ENCODE assay signal across 3 cellular contexts in genomic region chr15:38954090-38954489, GRCh38.
TF ChIP-seq lines count a peak whose summit lies in the region.

No MANE protein-coding gene starts in this region.

TF ChIP-seq in IMR-90, 13 proteins besides CTCF, POLR2A, EP300 and RAD21:
- TF ChIP-seq RCOR1 (IDR thresholded peaks at IDR 0.05; ENCODE audit: insufficient replicate concordance, low read length) (no peak), CHD1 (IDR thresholded peaks at IDR 0.05; ENCODE audit: low read depth, low read length) (no peak), MAZ (IDR thresholded peaks at IDR 0.05; ENCODE audit: borderline replicate concordance, low read depth, low read length) (no peak), MXI1 (IDR thresholded peaks at IDR 0.05; ENCODE audit: borderline replicate concordance, low read depth, low read length) (no peak), SMC3 (IDR thresholded peaks at IDR 0.05; ENCODE audit: low read depth, low read length) (no peak), CEBPB (IDR thresholded peaks at IDR 0.05; ENCODE audit: low read depth, low read length) (no peak), BHLHE40 (IDR thresholded peaks at IDR 0.05; ENCODE audit: low read depth, low read length) (no peak), RFX5 (IDR thresholded peaks at IDR 0.05; ENCODE audit: low read depth, low read length) (no peak), FOS (IDR thresholded peaks at IDR 0.05; ENCODE audit: low read depth, low read length) (no peak), ELK1 (IDR thresholded peaks at IDR 0.05; ENCODE audit: borderline replicate concordance, low read depth, low read length) (no peak), NFE2L2 (IDR thresholded peaks at IDR 0.05; ENCODE audit: low read depth, low read length) (no peak), MAFK (IDR thresholded peaks at IDR 0.05; ENCODE audit: low read depth, low read length) (no peak), USF2 (IDR thresholded peaks at IDR 0.05; ENCODE audit: low read depth, low read length) (no peak)

TF ChIP-seq in SK-N-SH, 30 proteins besides CTCF, POLR2A, EP300 and RAD21:
- TF ChIP-seq MAX (IDR thresholded peaks at IDR 0.05; ENCODE audit: low read depth) (no peak), GATA2 (CRISPR knock-in tag; IDR thresholded peaks at IDR 0.05) (no peak), USF1 (IDR thresholded peaks at IDR 0.05; ENCODE audit: borderline replicate concordance, low read depth) (no peak), JUND (IDR thresholded peaks at IDR 0.05) (0 out of 2 replicates have a peak, but pooled peaks have one; percentile 4), NFIC (IDR thresholded peaks at IDR 0.05; ENCODE audit: borderline replicate concordance) (peak; percentile 40; the same call in 1 of the 2 replicates), PBX3 (IDR thresholded peaks at IDR 0.05) (no peak), TCF12 (IDR thresholded peaks at IDR 0.05) (peak; percentile 79), TEAD4 (IDR thresholded peaks at IDR 0.05; ENCODE audit: borderline replicate concordance, insufficient read depth) (no peak), EZH2phosphoT487 (IDR thresholded peaks at IDR 0.05; ENCODE audit: borderline replicate concordance, low read depth) (no peak)

TF ChIP-seq in HEK293T, 16 proteins besides CTCF, POLR2A, EP300 and RAD21:
- TF ChIP-seq SUZ12 (IDR thresholded peaks at IDR 0.05), result no peak
- TF ChIP-seq ARNT (IDR thresholded peaks at IDR 0.05), result no peak
- no peak for TF ChIP-seq BHLHE40 (IDR thresholded peaks at IDR 0.05; ENCODE audit: borderline replicate concordance)
- no peak for TF ChIP-seq ZNF384 (IDR thresholded peaks at IDR 0.05)
- TF ChIP-seq LEF1 (IDR thresholded peaks at IDR 0.05; ENCODE audit: borderline replicate concordance), result no peak
- no peak for TF ChIP-seq L3MBTL2 (conservative IDR thresholded peaks at IDR 0.05)
- TF ChIP-seq HDGF (IDR thresholded peaks at IDR 0.05; ENCODE audit: borderline replicate concordance), result no peak
- TF ChIP-seq NFRKB (IDR thresholded peaks at IDR 0.05), result no peak
- no peak for TF ChIP-seq FOXM1 (IDR thresholded peaks at IDR 0.05; ENCODE audit: borderline replicate concordance)
- TF ChIP-seq ELF4 (IDR thresholded peaks at IDR 0.05), result no peak
